Comparison of ENCODE assay signal across 7 cellular contexts in genomic region chr5:132411382-132411925, GRCh38. TPM values are rescaled to one million over a fixed set of nuclear protein-coding genes. Genes with fewer than 3 reads are reported as not detected.
DNase-seq lines count a peak whose midpoint lies in the region; ATAC-seq lines count a peak whose summit lies in the region.

No MANE protein-coding gene starts in this region.

- H3K27me3 Mint-ChIP-seq in immature natural killer cell (ENCODE audit: low read depth in 3 of 3): peaks cover 4 to 10% (median 7%) of the 10 kb centered on the region in 3 donors
- no peaks in the 10 kb centered on the region for H3K27me3 Mint-ChIP-seq in stimulated activated naive B cell treated with anti-CD40 and anti-IgM and Interleukin-4, amounts not matched to agents 10 μg/mL and 1 μg/mL and 100 μg/mL, for 72 hours

- H3K9me3 Mint-ChIP-seq in immature natural killer cell: peaks cover 0 to 2% (median 0%) of the 10 kb centered on the region in 6 donors
- peaks cover 0 to 4% of the 10 kb centered on the region in 2 donors for H3K9me3 Mint-ChIP-seq in stimulated activated naive B cell treated with anti-CD40 and anti-IgM and Interleukin-4, amounts not matched to agents 10 μg/mL and 1 μg/mL and 100 μg/mL, for 72 hours

- H3K27ac ChIP-seq in KOPT-K1 (ENCODE audit: low read depth, low read length, poor library complexity, severe bottlenecking) (peak overlapping the region; percentile 98), adipose tissue (ENCODE audit: low read depth, low read length) (peak overlapping the region; percentile 75)

- H3K36me3 ChIP-seq in KOPT-K1 (ENCODE audit: insufficient read depth, low read length): peaks cover 20% of the 10 kb centered on the region

- ATAC-seq in GM19397 (IDR thresholded peaks at IDR 0.05; ENCODE audit: unreplicated experiment): peak; percentile 1
- ATAC-seq in stimulated activated naive B cell treated with anti-CD40 and anti-IgM and Interleukin-4, amounts not matched to agents 10 μg/mL and 1 μg/mL and 100 μg/mL, for 72 hours (replicated peaks): peak; percentile 35 to 48

- H3K36me3 Mint-ChIP-seq in immature natural killer cell: peaks cover 4 to 15% (median 12%) of the 10 kb centered on the region in 3 donors
- peaks cover 6 to 9% of the 10 kb centered on the region in 2 donors for H3K36me3 Mint-ChIP-seq in stimulated activated naive B cell treated with anti-CD40 and anti-IgM and Interleukin-4, amounts not matched to agents 10 μg/mL and 1 μg/mL and 100 μg/mL, for 72 hours

- no peak for DNase-seq in immature natural killer cell
- DNase-seq in stimulated activated naive B cell treated with anti-CD40 and anti-IgM and Interleukin-4, amounts not matched to agents 10 μg/mL and 1 μg/mL and 100 μg/mL, for 72 hours: peak; percentile 47
- DNase-seq in NCI-H774 (lab: John Stamatoyannopoulos, UW): no peak
- DNase-seq in SHP77 (lab: John Stamatoyannopoulos, UW): no peak

- 12 to 16% (median 15%) methylated on average over 7 of the region's 7 CpGs for WGBS in adipose tissue, 3 donors

- H3K4me3 Mint-ChIP-seq in immature natural killer cell: peak overlapping the region; percentile 96 to 100 (median 100)
- peak overlapping the region; percentile 95 to 96 for H3K4me3 Mint-ChIP-seq in stimulated activated naive B cell treated with anti-CD40 and anti-IgM and Interleukin-4, amounts not matched to agents 10 μg/mL and 1 μg/mL and 100 μg/mL, for 72 hours

- H3K4me1 Mint-ChIP-seq in immature natural killer cell: peaks cover 82 to 89% of the 10 kb centered on the region in 2 donors
- H3K4me1 Mint-ChIP-seq in stimulated activated naive B cell treated with anti-CD40 and anti-IgM and Interleukin-4, amounts not matched to agents 10 μg/mL and 1 μg/mL and 100 μg/mL, for 72 hours: peaks cover 36 to 59% of the 10 kb centered on the region in 2 donors

- H3K27ac Mint-ChIP-seq in immature natural killer cell: peak overlapping the region; percentile 98 to 100 (median 99)
- peak overlapping the region; percentile 98 for H3K27ac Mint-ChIP-seq in stimulated activated naive B cell treated with anti-CD40 and anti-IgM and Interleukin-4, amounts not matched to agents 10 μg/mL and 1 μg/mL and 100 μg/mL, for 72 hours

- H3K9me3 ChIP-seq in KOPT-K1 (ENCODE audit: insufficient read depth, low read length, poor library complexity, severe bottlenecking): no peaks in the 10 kb centered on the region

RNA-seq across cellular contexts. Expression of gene SLC22A5, which starts 41.9 kb away (rescaled TPM):
- 1 to 10 TPM; 3.0 to 6.6 (median 5.1) TPM for polyA plus RNA-seq in adipose tissue
- polyA plus RNA-seq in immature natural killer cell: 1 to 10 TPM; 1.1 to 1.5 (median 1.5) TPM
